In the genomic region with DNA sequence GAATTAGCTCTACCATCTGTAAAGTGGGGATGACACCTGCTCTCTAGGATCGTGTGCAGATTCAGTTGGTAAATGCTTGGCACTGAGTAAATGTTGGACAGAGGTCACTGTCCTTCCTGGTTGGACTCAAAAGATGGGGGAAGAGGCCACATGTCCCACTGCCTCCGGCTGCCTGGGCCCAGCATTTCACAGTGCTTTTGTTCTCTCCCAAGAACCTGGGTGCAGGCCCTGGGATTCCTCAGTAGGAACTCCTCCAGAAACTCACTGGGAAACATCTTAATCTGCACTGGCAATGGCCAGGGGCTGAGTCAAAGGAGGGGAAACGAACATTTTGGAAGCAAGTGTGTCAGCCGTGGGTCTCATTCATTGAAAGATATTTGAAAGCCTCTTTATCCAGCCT, we compare ENCODE assay signal across 1 cellular context.
TF ChIP-seq lines count a peak whose summit lies in the region.

No MANE protein-coding gene starts in this region.

TF ChIP-seq in HepG2, 621 proteins besides CTCF, POLR2A, EP300 and RAD21 (continued from another document):
- TF ChIP-seq, protein P1, sequence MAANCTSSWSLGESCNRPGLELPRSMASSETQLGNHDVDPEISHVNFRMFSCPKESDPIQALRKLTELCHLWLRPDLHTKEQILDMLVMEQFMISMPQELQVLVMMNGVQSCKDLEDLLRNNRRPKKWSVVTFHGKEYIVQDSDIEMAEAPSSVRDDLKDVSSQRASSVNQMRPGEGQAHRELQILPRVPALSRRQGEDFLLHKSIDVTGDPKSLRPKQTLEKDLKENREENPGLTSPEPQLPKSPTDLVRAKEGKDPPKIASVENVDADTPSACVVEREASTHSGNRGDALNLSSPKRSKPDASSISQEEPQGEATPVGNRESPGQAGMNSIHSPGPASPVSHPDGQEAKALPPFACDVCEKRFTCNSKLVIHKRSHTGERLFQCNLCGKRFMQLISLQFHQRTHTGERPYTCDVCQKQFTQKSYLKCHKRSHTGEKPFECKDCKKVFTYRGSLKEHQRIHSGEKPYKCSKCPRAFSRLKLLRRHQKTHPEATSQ (CRISPR knock-in tag; IDR thresholded peaks at IDR 0.05; ENCODE audit: borderline replicate concordance): no peak
- TF ChIP-seq KMT2B (CRISPR knock-in tag; IDR thresholded peaks at IDR 0.05) (no peak), ATF2 (CRISPR knock-in tag; IDR thresholded peaks at IDR 0.05) (no peak), ELK4 (CRISPR knock-in tag; IDR thresholded peaks at IDR 0.05; ENCODE audit: borderline replicate concordance) (no peak), ZFP36L1 (CRISPR knock-in tag; IDR thresholded peaks at IDR 0.05) (no peak), TERF1 (CRISPR knock-in tag; IDR thresholded peaks at IDR 0.05) (no peak), ZNF616 (CRISPR knock-in tag; IDR thresholded peaks at IDR 0.05; ENCODE audit: low read depth) (no peak)
- TF ChIP-seq, protein P2, sequence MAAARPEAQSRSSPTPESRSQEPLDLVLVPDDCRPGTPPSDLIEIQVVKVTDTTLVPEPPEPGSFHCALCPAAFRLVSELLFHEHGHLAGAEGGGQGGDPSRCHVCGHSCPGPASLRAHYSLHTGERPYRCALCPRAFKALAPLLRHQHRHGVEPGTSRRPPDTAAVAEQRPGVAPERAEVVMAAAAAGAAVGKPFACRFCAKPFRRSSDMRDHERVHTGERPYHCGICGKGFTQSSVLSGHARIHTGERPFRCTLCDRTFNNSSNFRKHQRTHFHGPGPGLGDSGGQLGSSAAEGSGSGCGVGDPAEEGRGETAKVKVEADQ (CRISPR knock-in tag; IDR thresholded peaks at IDR 0.05; ENCODE audit: borderline replicate concordance): no peak
TF ChIP-seq in HepG2: peak in this region for 0.
